9 cellular contexts compared by ENCODE assay signal in genomic region chr11:61091373-61092279, GRCh38. TPM values are rescaled to one million over a fixed set of nuclear protein-coding genes. Genes with fewer than 3 reads are reported as not detected.
DNase-seq lines count a peak whose midpoint lies in the region; ATAC-seq, FAIRE-seq and TF ChIP-seq lines count a peak whose summit lies in the region.
"Had no signal": no experiment of that assay in that cellular context is flagged by ENCODE, and none has a peak within 500 bp of the region (broad histone marks: within the 10 kb centered on the region; RNA-seq: fewer than 3 reads in every experiment).

No MANE protein-coding gene starts in this region.

- H3K36me3 Mint-ChIP-seq in stimulated activated effector memory CD8-positive, alpha-beta T cell treated with anti-CD3 and anti-CD28 coated beads, Interleukin-12 subunit alpha, Interleukin-12 subunit beta, amount 100 ng/mL, for 72 hours: no peaks in the 10 kb centered on the region

- no peak for DNase-seq in activated CD4-positive, CD25-positive, alpha-beta regulatory T cell treated with anti-CD3 and anti-CD28 coated beads, Interleukin-2, amount 50 U/mL, for 72 hours
- peak; percentile 48 for DNase-seq in NCI-H226
- peak; percentile 18 to 30 for DNase-seq in cardiac fibroblast (ENCODE audit: low read depth in 2 of 2)
- no peak for DNase-seq in stimulated activated effector memory CD8-positive, alpha-beta T cell treated with anti-CD3 and anti-CD28 coated beads, Interleukin-12 subunit alpha, Interleukin-12 subunit beta, amount 100 ng/mL, for 72 hours (ENCODE audit: low spot score in 2 of 2)
- no peak for DNase-seq in frontal cortex (ENCODE audit: low spot score in 2 of 2)
- DNase-seq in D721Med (ENCODE audit: insufficient read length, low spot score): no peak
- no peak for DNase-seq in ACHN

- peak; percentile 72 to 76 for ATAC-seq in activated CD4-positive, CD25-positive, alpha-beta regulatory T cell treated with anti-CD3 and anti-CD28 coated beads, Interleukin-2, amount 50 U/mL, for 24 hours
- ATAC-seq in stimulated activated effector memory CD8-positive, alpha-beta T cell treated with anti-CD3 and anti-CD28 coated beads, Interleukin-12 subunit alpha, Interleukin-12 subunit beta, amount 100 ng/mL, for 72 hours: peak; percentile 70

- H3K4me3 Mint-ChIP-seq in stimulated activated effector memory CD8-positive, alpha-beta T cell treated with anti-CD3 and anti-CD28 coated beads, Interleukin-12 subunit alpha, Interleukin-12 subunit beta, amount 100 ng/mL, for 72 hours: peak overlapping the region; percentile 71
- H3K4me3 Mint-ChIP-seq: mesothelial cell of epicardium had no signal

- TF ChIP-seq CTCF in cardiac fibroblast (IDR thresholded peaks at IDR 0.05; ENCODE audit: low read depth, low read length) (no peak), D721Med (IDR thresholded peaks at IDR 0.05; ENCODE audit: insufficient read depth, missing control alignments) (no peak)

- FAIRE-seq in frontal cortex (lab: Jason Lieb, UNC) (no peak), D721Med (lab: Jason Lieb, UNC) (no peak)

- H3K4me1 Mint-ChIP-seq in stimulated activated effector memory CD8-positive, alpha-beta T cell treated with anti-CD3 and anti-CD28 coated beads, Interleukin-12 subunit alpha, Interleukin-12 subunit beta, amount 100 ng/mL, for 72 hours: peaks cover 51% of the 10 kb centered on the region
- H3K4me1 Mint-ChIP-seq: mesothelial cell of epicardium had no signal

- H3K27ac Mint-ChIP-seq in stimulated activated effector memory CD8-positive, alpha-beta T cell treated with anti-CD3 and anti-CD28 coated beads, Interleukin-12 subunit alpha, Interleukin-12 subunit beta, amount 100 ng/mL, for 72 hours: peak overlapping the region; percentile 96
- H3K27ac Mint-ChIP-seq: mesothelial cell of epicardium had no signal

- H3K4me3 ChIP-seq in cardiac fibroblast (replicated peaks in 1 of 2; ENCODE audit: low read depth in 2 of 2, low read length in 2 of 2): no peak overlapping the region

- H3K9me3 Mint-ChIP-seq in stimulated activated effector memory CD8-positive, alpha-beta T cell treated with anti-CD3 and anti-CD28 coated beads, Interleukin-12 subunit alpha, Interleukin-12 subunit beta, amount 100 ng/mL, for 72 hours: no peaks in the 10 kb centered on the region

- in situ Hi-C loops in ACHN (cut with HindIII; ENCODE audit: low pct_ligation_motif_present, low pct_unique_long_range_greater_than_20kb, low sequenced_read_pairs): no loop called here

RNA-seq across cellular contexts. Expression of gene CD5, which starts 10.7 kb away (rescaled TPM):
- total RNA-seq in frontal cortex: not detected
- total RNA-seq: mesothelial cell of epicardium had no signal

Comparison
In these comparisons a context has a peak if more than half of its experiments do, and no peak if none do; other contexts are left out.
1. DNase-seq: peak in NCI-H226 (single experiment) and cardiac fibroblast (2 of 2); none in activated CD4-positive, CD25-positive, alpha-beta regulatory T cell treated with anti-CD3 and anti-CD28 coated beads, Interleukin-2, amount 50 U/mL, for 72 hours (single experiment), stimulated activated effector memory CD8-positive, alpha-beta T cell treated with anti-CD3 and anti-CD28 coated beads, Interleukin-12 subunit alpha, Interleukin-12 subunit beta, amount 100 ng/mL, for 72 hours (0 of 2), frontal cortex (0 of 2), D721Med (single experiment) and ACHN (single experiment).